8 cellular contexts compared by ENCODE assay signal in the genomic region with DNA sequence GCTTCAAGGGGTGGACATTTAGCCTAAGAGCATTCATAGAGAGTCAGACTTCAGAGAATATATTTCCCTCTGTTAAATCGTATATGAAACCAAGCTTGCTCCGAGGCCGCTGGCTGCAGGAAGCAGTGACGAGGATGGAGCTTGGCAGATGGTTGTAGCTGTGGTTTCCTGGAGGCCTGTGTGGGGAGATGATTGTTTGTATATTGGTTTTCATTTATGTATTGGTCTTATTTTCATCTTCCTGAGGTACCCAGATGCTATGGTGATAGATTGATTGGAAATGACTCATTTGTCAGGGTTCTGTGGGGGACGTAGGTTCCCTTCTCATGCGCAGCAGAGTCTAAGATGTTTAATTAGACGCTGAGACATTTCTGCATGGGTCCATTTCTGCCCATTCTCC. TPM values are rescaled to one million over a fixed set of nuclear protein-coding genes. Genes with fewer than 3 reads are reported as not detected.
DNase-seq lines count a peak whose midpoint lies in the region; ATAC-seq and TF ChIP-seq lines count a peak whose summit lies in the region.

No MANE protein-coding gene starts in this region.

- H3K4me3 ChIP-seq in GM08714 (ENCODE audit: low read length) (peak overlapping the region; percentile 14; the same call in 1 of the 2 replicates), Loucy (ENCODE audit: low read length, poor library complexity, severe bottlenecking) (no peak overlapping the region), tibial nerve (no peak overlapping the region)

- TF ChIP-seq CTCF in Loucy (conservative IDR thresholded peaks at IDR 0.05; ENCODE audit: low read length) = no peak
- TF ChIP-seq CTCF in tibial nerve (IDR thresholded peaks at IDR 0.05) = no peak

- H4K20me1 ChIP-seq in Loucy (ENCODE audit: insufficient read depth, low read length, poor library complexity, severe bottlenecking) = peaks cover 3% of the 10 kb centered on the region

- H2AFZ ChIP-seq in Loucy (ENCODE audit: low read length) = no peak overlapping the region

- no peak for TF ChIP-seq EP300 in tibial nerve (IDR thresholded peaks at IDR 0.05)

- no peaks in the 10 kb centered on the region for H3K27me3 Mint-ChIP-seq in activated T-cell treated with anti-CD3 and anti-CD28 coated beads, Interleukin-2, amount 50 U/mL, for 4 hours (ENCODE audit: low read depth)

- peaks cover 17% of the 10 kb centered on the region for H3K9me3 Mint-ChIP-seq in activated T-cell treated with anti-CD3 and anti-CD28 coated beads, Interleukin-2, amount 50 U/mL, for 4 hours

- peaks cover 9% of the 10 kb centered on the region for H3K4me1 ChIP-seq in Loucy (ENCODE audit: insufficient read depth, low read length, poor library complexity, severe bottlenecking)
- H3K4me1 ChIP-seq in tibial nerve = peaks cover 0 to 31% (median 10%) of the 10 kb centered on the region in 4 donors

- H3K4me3 Mint-ChIP-seq in activated T-cell treated with anti-CD3 and anti-CD28 coated beads, Interleukin-2, amount 50 U/mL, for 4 hours = peak overlapping the region; percentile 64

- H3K4me1 Mint-ChIP-seq in activated T-cell treated with anti-CD3 and anti-CD28 coated beads, Interleukin-2, amount 50 U/mL, for 4 hours (ENCODE audit: low read depth) = peaks cover 68% of the 10 kb centered on the region

- H3K27me3 ChIP-seq in Loucy (ENCODE audit: insufficient read depth, low read length, poor library complexity, severe bottlenecking) (peaks cover 89% of the 10 kb centered on the region), tibial nerve (no peaks in the 10 kb centered on the region)

- peaks cover 26% of the 10 kb centered on the region for H3K36me3 Mint-ChIP-seq in activated T-cell treated with anti-CD3 and anti-CD28 coated beads, Interleukin-2, amount 50 U/mL, for 4 hours (ENCODE audit: insufficient read depth)

- DNase-seq in activated T-cell treated with anti-CD3 and anti-CD28 coated beads, Interleukin-2, amount 50 U/mL, for 4 hours = peak; percentile 51
- DNase-seq in left ventricle myocardium superior (no peak), tibial nerve (ENCODE audit: low spot score in 2 of 2) (no peak), NCI-H187 (lab: John Stamatoyannopoulos, UW) (no peak)
- peak; percentile 45 to 72 for DNase-seq in stimulated activated CD8-positive, alpha-beta memory T cell treated with anti-CD3 and anti-CD28 coated beads, Interleukin-7, amount 100 ng/mL, for 48 hours (ENCODE audit: extremely low read depth in 1 of 2, low read depth in 1 of 2)

- TF ChIP-seq POLR2A in tibial nerve (IDR thresholded peaks at IDR 0.05) = no peak

- no peaks in the 10 kb centered on the region for H3K79me2 ChIP-seq in Loucy (ENCODE audit: insufficient read depth, low read length)

- WGBS in tibial nerve, 2 donors = 66% methylated on average over 7 of the region's 7 CpGs

- peaks cover 12% of the 10 kb centered on the region; the same call in 1 of the 2 replicates for H3K9me3 ChIP-seq in Loucy (ENCODE audit: insufficient read depth, low read depth, low read length)
- peaks cover 0 to 12% (median 0%) of the 10 kb centered on the region in 4 donors for H3K9me3 ChIP-seq in tibial nerve

- H3F3A ChIP-seq in Loucy (ENCODE audit: low read depth) = no peaks in the 10 kb centered on the region

- ATAC-seq in activated T-cell treated with anti-CD3 and anti-CD28 coated beads, Interleukin-2, amount 50 U/mL, for 4 hours = peak; percentile 91 to 95
- ATAC-seq in left ventricle myocardium superior (peak; percentile 55), HG03045 (IDR thresholded peaks at IDR 0.05; ENCODE audit: unreplicated experiment) (no peak)

- H3K9me2 ChIP-seq in Loucy (replicated peaks; ENCODE audit: low read depth, low read length) = no peaks in the 10 kb centered on the region

- H3K4me2 ChIP-seq in Loucy (ENCODE audit: low read depth, low read length, poor library complexity, severe bottlenecking) = peak overlapping the region; percentile 26

- intact Hi-C loops in left ventricle myocardium superior (cut with micrococcal nuclease) = no loop called here

- H3K36me3 ChIP-seq in Loucy (ENCODE audit: insufficient read depth, low read length) (no peaks in the 10 kb centered on the region), tibial nerve (peaks cover 0 to 7% (median 0%) of the 10 kb centered on the region in 3 donors)

- no peak overlapping the region for H3K9ac ChIP-seq in Loucy (ENCODE audit: low read depth, low read length, poor library complexity, severe bottlenecking)

- peak overlapping the region in 1 of 4 donors; percentile 7 for H3K27ac ChIP-seq in tibial nerve

RNA-seq across cellular contexts. Expression of a gene that starts 26.1 kb away (rescaled TPM):
- 1 to 10 TPM; 2.7 to 5.7 (median 3.1) TPM for total RNA-seq in activated T-cell treated with anti-CD3 and anti-CD28 coated beads, Interleukin-2, amount 50 U/mL, for 4 hours
- 17.9 TPM for total RNA-seq in left ventricle myocardium superior
- total RNA-seq in tibial nerve = 10 to 100 TPM; 14.6 to 25.1 (median 17.5) TPM

Comparison
In these comparisons a context has a peak if more than half of its experiments do, and no peak if none do; other contexts are left out.
1. DNase-seq: peak in activated T-cell treated with anti-CD3 and anti-CD28 coated beads, Interleukin-2, amount 50 U/mL, for 4 hours (single experiment) and stimulated activated CD8-positive, alpha-beta memory T cell treated with anti-CD3 and anti-CD28 coated beads, Interleukin-7, amount 100 ng/mL, for 48 hours (2 of 2); none in left ventricle myocardium superior (single experiment), tibial nerve (0 of 2) and NCI-H187 (0 of 2).